1 cellular context compared by ENCODE assay signal in the genomic region with DNA sequence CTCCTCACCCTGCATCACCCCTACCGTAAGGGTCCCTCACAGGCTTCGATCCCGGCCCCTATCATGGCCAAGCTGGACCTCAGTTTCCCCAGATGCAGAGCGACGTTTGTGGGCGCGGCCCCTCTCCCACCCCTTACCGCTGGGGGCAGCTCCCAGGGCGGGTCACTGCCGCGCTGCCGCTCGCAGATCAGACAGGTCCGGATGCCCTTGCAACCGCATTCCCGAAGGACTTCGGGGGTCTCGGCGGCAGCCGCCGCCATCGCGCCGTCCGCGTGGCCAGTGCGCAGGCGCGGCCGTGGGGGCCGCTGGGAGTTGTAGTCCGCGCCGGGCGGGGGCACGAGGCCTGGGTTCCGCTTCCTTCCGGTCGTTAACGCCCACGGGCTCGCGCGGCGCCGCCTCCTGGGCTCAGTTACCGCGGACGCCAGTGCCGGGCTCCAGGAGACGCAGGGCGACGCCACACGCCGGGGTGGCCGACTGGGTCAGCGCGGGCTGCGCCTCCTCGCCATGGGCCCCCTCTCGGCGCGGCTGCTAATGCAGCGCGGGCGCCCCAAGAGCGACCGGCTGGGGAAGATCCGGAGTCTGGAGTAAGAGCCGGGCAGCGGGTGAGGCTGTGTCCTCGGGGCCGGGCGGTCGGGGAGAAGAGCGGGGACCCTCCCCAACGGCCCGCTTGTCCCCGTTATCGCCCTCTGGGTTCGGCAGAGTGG.
TF ChIP-seq lines count a peak whose summit lies in the region.

Gene ALKBH4, minus strand, starts transcription at position 287 of the 704 bp plus-strand sequence. Its CDS starts 27 bp downstream, at position 260.
Gene LRWD1, plus strand, starts transcription at position 408 of the 704 bp plus-strand sequence. Its CDS starts 97 bp downstream, at position 505.

TF ChIP-seq in HepG2, 621 proteins besides CTCF, POLR2A, EP300 and RAD21 (continued from another document and continues in another):
- TF ChIP-seq, protein P1, sequence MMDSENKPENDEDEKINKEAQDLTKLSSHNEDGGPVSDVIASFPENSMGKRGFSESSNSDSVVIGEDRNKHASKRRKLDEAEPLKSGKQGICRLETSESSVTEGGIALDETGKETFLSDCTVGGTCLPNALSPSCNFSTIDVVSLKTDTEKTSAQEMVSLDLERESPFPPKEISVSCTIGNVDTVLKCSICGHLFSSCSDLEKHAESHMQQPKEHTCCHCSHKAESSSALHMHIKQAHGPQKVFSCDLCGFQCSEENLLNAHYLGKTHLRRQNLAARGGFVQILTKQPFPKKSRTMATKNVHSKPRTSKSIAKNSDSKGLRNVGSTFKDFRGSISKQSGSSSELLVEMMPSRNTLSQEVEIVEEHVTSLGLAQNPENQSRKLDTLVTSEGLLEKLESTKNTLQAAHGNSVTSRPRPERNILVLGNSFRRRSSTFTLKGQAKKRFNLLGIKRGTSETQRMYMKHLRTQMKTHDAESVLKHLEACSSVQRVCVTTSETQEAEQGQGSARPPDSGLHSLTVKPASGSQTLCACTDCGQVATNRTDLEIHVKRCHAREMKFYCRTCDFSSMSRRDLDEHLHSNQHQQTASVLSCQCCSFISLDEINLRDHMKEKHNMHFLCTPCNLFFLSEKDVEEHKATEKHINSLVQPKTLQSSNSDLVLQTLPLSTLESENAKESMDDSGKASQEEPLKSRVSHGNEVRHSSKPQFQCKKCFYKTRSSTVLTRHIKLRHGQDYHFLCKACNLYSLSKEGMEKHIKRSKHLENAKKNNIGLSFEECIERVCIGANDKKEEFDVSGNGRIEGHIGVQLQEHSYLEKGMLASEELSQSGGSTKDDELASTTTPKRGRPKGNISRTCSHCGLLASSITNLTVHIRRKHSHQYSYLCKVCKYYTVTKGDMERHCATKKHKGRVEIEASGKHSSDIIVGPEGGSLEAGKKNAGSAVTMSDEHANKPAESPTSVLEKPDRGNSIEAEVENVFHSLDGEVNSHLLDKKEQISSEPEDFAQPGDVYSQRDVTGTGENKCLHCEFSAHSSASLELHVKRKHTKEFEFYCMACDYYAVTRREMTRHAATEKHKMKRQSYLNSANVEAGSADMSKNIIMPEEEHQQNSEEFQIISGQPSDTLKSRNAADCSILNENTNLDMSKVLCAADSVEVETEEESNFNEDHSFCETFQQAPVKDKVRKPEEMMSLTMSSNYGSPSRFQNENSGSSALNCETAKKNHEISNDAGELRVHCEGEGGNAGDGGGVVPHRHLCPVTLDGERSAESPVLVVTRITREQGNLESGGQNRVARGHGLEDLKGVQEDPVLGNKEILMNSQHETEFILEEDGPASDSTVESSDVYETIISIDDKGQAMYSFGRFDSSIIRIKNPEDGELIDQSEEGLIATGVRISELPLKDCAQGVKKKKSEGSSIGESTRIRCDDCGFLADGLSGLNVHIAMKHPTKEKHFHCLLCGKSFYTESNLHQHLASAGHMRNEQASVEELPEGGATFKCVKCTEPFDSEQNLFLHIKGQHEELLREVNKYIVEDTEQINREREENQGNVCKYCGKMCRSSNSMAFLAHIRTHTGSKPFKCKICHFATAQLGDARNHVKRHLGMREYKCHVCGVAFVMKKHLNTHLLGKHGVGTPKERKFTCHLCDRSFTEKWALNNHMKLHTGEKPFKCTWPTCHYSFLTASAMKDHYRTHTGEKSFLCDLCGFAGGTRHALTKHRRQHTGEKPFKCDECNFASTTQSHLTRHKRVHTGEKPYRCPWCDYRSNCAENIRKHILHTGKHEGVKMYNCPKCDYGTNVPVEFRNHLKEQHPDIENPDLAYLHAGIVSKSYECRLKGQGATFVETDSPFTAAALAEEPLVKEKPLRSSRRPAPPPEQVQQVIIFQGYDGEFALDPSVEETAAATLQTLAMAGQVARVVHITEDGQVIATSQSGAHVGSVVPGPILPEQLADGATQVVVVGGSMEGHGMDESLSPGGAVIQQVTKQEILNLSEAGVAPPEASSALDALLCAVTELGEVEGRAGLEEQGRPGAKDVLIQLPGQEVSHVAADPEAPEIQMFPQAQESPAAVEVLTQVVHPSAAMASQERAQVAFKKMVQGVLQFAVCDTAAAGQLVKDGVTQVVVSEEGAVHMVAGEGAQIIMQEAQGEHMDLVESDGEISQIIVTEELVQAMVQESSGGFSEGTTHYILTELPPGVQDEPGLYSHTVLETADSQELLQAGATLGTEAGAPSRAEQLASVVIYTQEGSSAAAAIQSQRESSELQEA (CRISPR knock-in tag; IDR thresholded peaks at IDR 0.05; ENCODE audit: not compliant biosample characterization): no peak
- no peak for TF ChIP-seq MAF1 (CRISPR knock-in tag; IDR thresholded peaks at IDR 0.05; ENCODE audit: borderline replicate concordance)
- TF ChIP-seq U2AF1 (optimal IDR thresholded peaks at IDR 0.05; ENCODE audit: low read depth, low read length): no peak
- TF ChIP-seq MTF1 (CRISPR knock-in tag; IDR thresholded peaks at IDR 0.05): no peak
- peak; percentile 67; the same call in 1 of the 2 replicates for TF ChIP-seq ZNF224 (CRISPR knock-in tag; IDR thresholded peaks at IDR 0.05)
- TF ChIP-seq ZNF776 (CRISPR knock-in tag; IDR thresholded peaks at IDR 0.05): 0 out of 2 replicates have a peak, but pooled peaks have one; percentile 21
- TF ChIP-seq SMAD3 (CRISPR knock-in tag; IDR thresholded peaks at IDR 0.05): no peak
- TF ChIP-seq ZNF878 (CRISPR knock-in tag; IDR thresholded peaks at IDR 0.05): no peak
- TF ChIP-seq THRA (CRISPR knock-in tag; IDR thresholded peaks at IDR 0.05; ENCODE audit: borderline replicate concordance): no peak
- TF ChIP-seq IKZF1 (IDR thresholded peaks at IDR 0.05): no peak
- no peak for TF ChIP-seq MLLT10 (CRISPR knock-in tag; IDR thresholded peaks at IDR 0.05)
- TF ChIP-seq RBM22 (optimal IDR thresholded peaks at IDR 0.05; ENCODE audit: low read length): no peak
- no peak for TF ChIP-seq ZNF180 (CRISPR knock-in tag; IDR thresholded peaks at IDR 0.05; ENCODE audit: borderline replicate concordance, low read depth)
- no peak for TF ChIP-seq HMG20A (CRISPR knock-in tag; IDR thresholded peaks at IDR 0.05; ENCODE audit: borderline replicate concordance)
- TF ChIP-seq NFYB (CRISPR knock-in tag; IDR thresholded peaks at IDR 0.05): no peak
- TF ChIP-seq NCOR1 (IDR thresholded peaks at IDR 0.05; ENCODE audit: borderline replicate concordance, low read length): no peak
- TF ChIP-seq, protein P2, sequence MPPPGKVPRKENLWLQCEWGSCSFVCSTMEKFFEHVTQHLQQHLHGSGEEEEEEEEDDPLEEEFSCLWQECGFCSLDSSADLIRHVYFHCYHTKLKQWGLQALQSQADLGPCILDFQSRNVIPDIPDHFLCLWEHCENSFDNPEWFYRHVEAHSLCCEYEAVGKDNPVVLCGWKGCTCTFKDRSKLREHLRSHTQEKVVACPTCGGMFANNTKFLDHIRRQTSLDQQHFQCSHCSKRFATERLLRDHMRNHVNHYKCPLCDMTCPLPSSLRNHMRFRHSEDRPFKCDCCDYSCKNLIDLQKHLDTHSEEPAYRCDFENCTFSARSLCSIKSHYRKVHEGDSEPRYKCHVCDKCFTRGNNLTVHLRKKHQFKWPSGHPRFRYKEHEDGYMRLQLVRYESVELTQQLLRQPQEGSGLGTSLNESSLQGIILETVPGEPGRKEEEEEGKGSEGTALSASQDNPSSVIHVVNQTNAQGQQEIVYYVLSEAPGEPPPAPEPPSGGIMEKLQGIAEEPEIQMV (CRISPR knock-in tag; IDR thresholded peaks at IDR 0.05; ENCODE audit: low read depth): peak; percentile 78; the same call in 1 of the 2 replicates
- TF ChIP-seq RARG (CRISPR knock-in tag; IDR thresholded peaks at IDR 0.05; ENCODE audit: low read depth): no peak
- TF ChIP-seq ZNF335 (CRISPR knock-in tag; IDR thresholded peaks at IDR 0.05): no peak
- peak; percentile 79; the same call in 1 of the 2 replicates for TF ChIP-seq ZC3H13 (CRISPR knock-in tag; IDR thresholded peaks at IDR 0.05)
- TF ChIP-seq ZEB1 (IDR thresholded peaks at IDR 0.05; ENCODE audit: insufficient replicate concordance, low read depth): no peak
- TF ChIP-seq, protein P3, sequence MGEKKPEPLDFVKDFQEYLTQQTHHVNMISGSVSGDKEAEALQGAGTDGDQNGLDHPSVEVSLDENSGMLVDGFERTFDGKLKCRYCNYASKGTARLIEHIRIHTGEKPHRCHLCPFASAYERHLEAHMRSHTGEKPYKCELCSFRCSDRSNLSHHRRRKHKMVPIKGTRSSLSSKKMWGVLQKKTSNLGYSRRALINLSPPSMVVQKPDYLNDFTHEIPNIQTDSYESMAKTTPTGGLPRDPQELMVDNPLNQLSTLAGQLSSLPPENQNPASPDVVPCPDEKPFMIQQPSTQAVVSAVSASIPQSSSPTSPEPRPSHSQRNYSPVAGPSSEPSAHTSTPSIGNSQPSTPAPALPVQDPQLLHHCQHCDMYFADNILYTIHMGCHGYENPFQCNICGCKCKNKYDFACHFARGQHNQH (CRISPR knock-in tag; IDR thresholded peaks at IDR 0.05): peak; percentile 38
- TF ChIP-seq ZNF282 (IDR thresholded peaks at IDR 0.05; ENCODE audit: partially characterized antibody): no peak
- no peak for TF ChIP-seq SSRP1 (CRISPR knock-in tag; IDR thresholded peaks at IDR 0.05)
- TF ChIP-seq ZNF362 (CRISPR knock-in tag; IDR thresholded peaks at IDR 0.05; ENCODE audit: borderline replicate concordance): no peak
- TF ChIP-seq ZHX2 (IDR thresholded peaks at IDR 0.05; ENCODE audit: low read depth): no peak
- peak; percentile 43; the same call in 1 of the 2 replicates for TF ChIP-seq ZHX2 (CRISPR knock-in tag; IDR thresholded peaks at IDR 0.05; ENCODE audit: borderline replicate concordance)
- no peak for TF ChIP-seq TBP (CRISPR knock-in tag; IDR thresholded peaks at IDR 0.05)
- peak; percentile 87 for TF ChIP-seq SPEN (CRISPR knock-in tag; IDR thresholded peaks at IDR 0.05; ENCODE audit: low read depth)
- peak; percentile 60; the same call in 1 of the 2 replicates for TF ChIP-seq REL (CRISPR knock-in tag; conservative IDR thresholded peaks at IDR 0.05)
- TF ChIP-seq ZNF792 (CRISPR knock-in tag; IDR thresholded peaks at IDR 0.05): no peak
- TF ChIP-seq, protein P4, sequence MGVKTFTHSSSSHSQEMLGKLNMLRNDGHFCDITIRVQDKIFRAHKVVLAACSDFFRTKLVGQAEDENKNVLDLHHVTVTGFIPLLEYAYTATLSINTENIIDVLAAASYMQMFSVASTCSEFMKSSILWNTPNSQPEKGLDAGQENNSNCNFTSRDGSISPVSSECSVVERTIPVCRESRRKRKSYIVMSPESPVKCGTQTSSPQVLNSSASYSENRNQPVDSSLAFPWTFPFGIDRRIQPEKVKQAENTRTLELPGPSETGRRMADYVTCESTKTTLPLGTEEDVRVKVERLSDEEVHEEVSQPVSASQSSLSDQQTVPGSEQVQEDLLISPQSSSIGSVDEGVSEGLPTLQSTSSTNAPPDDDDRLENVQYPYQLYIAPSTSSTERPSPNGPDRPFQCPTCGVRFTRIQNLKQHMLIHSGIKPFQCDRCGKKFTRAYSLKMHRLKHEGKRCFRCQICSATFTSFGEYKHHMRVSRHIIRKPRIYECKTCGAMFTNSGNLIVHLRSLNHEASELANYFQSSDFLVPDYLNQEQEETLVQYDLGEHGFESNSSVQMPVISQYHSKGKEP (CRISPR knock-in tag; IDR thresholded peaks at IDR 0.05): no peak
- TF ChIP-seq FLYWCH1 (CRISPR knock-in tag; IDR thresholded peaks at IDR 0.05): no peak
- no peak for TF ChIP-seq ZNF660 (CRISPR knock-in tag; IDR thresholded peaks at IDR 0.05; ENCODE audit: borderline replicate concordance, low read depth)
- TF ChIP-seq CBX5 (CRISPR knock-in tag; IDR thresholded peaks at IDR 0.05; ENCODE audit: borderline replicate concordance): no peak
